Comparison of ENCODE assay signal across 20 cellular contexts in genomic region chr3:41652931-41653330, GRCh38.
A peak's percentile ranks its signal among the peaks of the same experiment; 100 is the strongest.
DNase-seq lines count a peak whose midpoint lies in the region; TF ChIP-seq lines count a peak whose summit lies in the region.
"Had no signal": no experiment of that assay in that cellular context is flagged by ENCODE, and none has a peak within 500 bp of the region (broad histone marks: within the 10 kb centered on the region; RNA-seq: fewer than 3 reads in every experiment).

No MANE protein-coding gene starts in this region.

- H2BK12ac ChIP-seq in H9 (ENCODE audit: insufficient read length, low read depth, low read length): no peak overlapping the region

- H3K27me3 ChIP-seq in H9 (ENCODE audit: insufficient read depth, low read length) (no peaks in the 10 kb centered on the region), thyroid gland (no peaks in the 10 kb centered on the region)
- H3K27me3 ChIP-seq: esophagus squamous epithelium had no signal

- H3T11ph ChIP-seq in H9 (ENCODE audit: low read length): no peak overlapping the region

- H3K36me3 ChIP-seq in thyroid gland: no peaks in the 10 kb centered on the region
- H3K36me3 ChIP-seq: esophagus squamous epithelium had no signal

- no peak overlapping the region for H3K4me2 ChIP-seq in H9 (ENCODE audit: insufficient read depth, insufficient read length, low read length)

- H3K4me1 ChIP-seq in H9 (ENCODE audit: insufficient read depth, low read length) (no peaks in the 10 kb centered on the region; the same call in 1 of the 2 replicates), thyroid gland (peaks cover 10 to 35% of the 10 kb centered on the region in 2 donors)
- H3K4me1 ChIP-seq: esophagus squamous epithelium had no signal

- no CpG with 5 or more reads among the region's 3 CpGs for WGBS in H9 (ENCODE audit: extremely low coverage, insufficient read length, low lambda C conversion rate)
- WGBS in thyroid gland, 2 donors: 91 to 93% methylated on average over 3 of the region's 3 CpGs

- no peak overlapping the region for H2BK5ac ChIP-seq in H9 (ENCODE audit: insufficient read length, low read length)

- no peak for TF ChIP-seq POLR2A in thyroid gland (IDR thresholded peaks at IDR 0.05)

- H3K18ac ChIP-seq in H9 (ENCODE audit: insufficient read length, low read depth, low read length): no peak overlapping the region

- no peak overlapping the region for H2AFZ ChIP-seq in H9 (ENCODE audit: low read length)

- no peak overlapping the region for H4K8ac ChIP-seq in H9 (replicated peaks; ENCODE audit: insufficient read length, low read depth, low read length)

- H3K79me1 ChIP-seq in H9 (ENCODE audit: insufficient read depth, low read depth, low read length, poor library complexity, severe bottlenecking): no peaks in the 10 kb centered on the region

- no peak for TF ChIP-seq CTCF in H9 (conservative IDR thresholded peaks at IDR 0.05)
- no peak for TF ChIP-seq CTCF in thyroid gland (IDR thresholded peaks at IDR 0.05)

- no peak overlapping the region for H3K9ac ChIP-seq in H9 (ENCODE audit: extremely low read depth, insufficient read length, low read length)

- H3K4me3 ChIP-seq in thyroid gland (replicated peaks in 1 of 3): no peak overlapping the region
- H3K4me3 ChIP-seq: esophagus squamous epithelium, mucosa of descending colon had no signal

- no peak overlapping the region for H3K4ac ChIP-seq in H9 (ENCODE audit: low read depth, low read length)

- H2AK5ac ChIP-seq in H9 (ENCODE audit: insufficient read length, low read length): no peak overlapping the region

- peaks cover 1% of the 10 kb centered on the region; the same call in 1 of the 2 replicates for H3K27me3 Mint-ChIP-seq in H9 (ENCODE audit: low read depth)
- H3K27me3 Mint-ChIP-seq: activated CD8-positive, alpha-beta T cell treated with anti-CD3 and anti-CD28 coated beads for 36 hours; stimulated activated naive CD8-positive, alpha-beta T cell treated with anti-CD3 and anti-CD28 coated beads, Interleukin-15, amount 100 ng/mL, for 72 hours; type B pancreatic cell had no signal

- H3K23me2 ChIP-seq in H9 (ENCODE audit: insufficient read length, low read depth, low read length, poor library complexity, severe bottlenecking): no peaks in the 10 kb centered on the region

- no peak overlapping the region for H2BK20ac ChIP-seq in H9 (ENCODE audit: low read depth, low read length, poor library complexity, severe bottlenecking)

- H4K20me1 ChIP-seq in H9 (ENCODE audit: control insufficient read depth, insufficient read depth, insufficient read length): no peaks in the 10 kb centered on the region

- H3K27ac Mint-ChIP-seq in H9: peak overlapping the region; percentile 54 to 63 (median 58); a peak in 4 of 7 replicates
- H3K27ac Mint-ChIP-seq: activated CD8-positive, alpha-beta T cell treated with anti-CD3 and anti-CD28 coated beads for 36 hours; stimulated activated naive CD8-positive, alpha-beta T cell treated with anti-CD3 and anti-CD28 coated beads, Interleukin-15, amount 100 ng/mL, for 72 hours; type B pancreatic cell had no signal

- no peak overlapping the region for H3K23ac ChIP-seq in H9 (ENCODE audit: insufficient read length, low read depth, low read length)

- no peak overlapping the region for H3K4me3 Mint-ChIP-seq in H9
- H3K4me3 Mint-ChIP-seq: activated CD8-positive, alpha-beta T cell treated with anti-CD3 and anti-CD28 coated beads for 36 hours; stimulated activated naive CD8-positive, alpha-beta T cell treated with anti-CD3 and anti-CD28 coated beads, Interleukin-15, amount 100 ng/mL, for 72 hours; type B pancreatic cell had no signal

- peaks cover 23% of the 10 kb centered on the region in 2 experiments for H3K4me1 Mint-ChIP-seq in H9
- H3K4me1 Mint-ChIP-seq: stimulated activated naive CD8-positive, alpha-beta T cell treated with anti-CD3 and anti-CD28 coated beads, Interleukin-15, amount 100 ng/mL, for 72 hours had no signal

- H3K14ac ChIP-seq in H9 (ENCODE audit: insufficient read depth, low read length): no peak overlapping the region

- no peak overlapping the region for H2BK15ac ChIP-seq in H9 (ENCODE audit: low read depth, low read length)

- no peak overlapping the region for H4K5ac ChIP-seq in H9 (ENCODE audit: insufficient read length, low read depth, low read length)

- H3K27ac ChIP-seq in H9 (ENCODE audit: insufficient read length, low read depth, low read length): no peak overlapping the region
- H3K27ac ChIP-seq in thyroid gland: peak overlapping the region; percentile 36 to 81 (median 64)
- H3K27ac ChIP-seq: esophagus squamous epithelium had no signal

- peaks cover 23 to 24% of the 10 kb centered on the region in 2 experiments for H3K9me3 Mint-ChIP-seq in H9
- H3K9me3 Mint-ChIP-seq: type B pancreatic cell had no signal

- peaks cover 12 to 25% (median 18%) of the 10 kb centered on the region in 3 experiments for H3K36me3 Mint-ChIP-seq in H9 (ENCODE audit: insufficient read depth in 1 of 3, low read depth in 3 of 3)

- H3K79me2 ChIP-seq in H9 (ENCODE audit: insufficient read depth, low read length): no peaks in the 10 kb centered on the region; the same call in 1 of the 2 replicates

- intact Hi-C loops in thyroid gland (cut with DNase I): no loop called here

- no peak overlapping the region for H2BK120ac ChIP-seq in H9 (ENCODE audit: low read depth, low read length, poor library complexity, severe bottlenecking)

- no peak overlapping the region for H4K91ac ChIP-seq in H9 (ENCODE audit: insufficient read length, low read depth, low read length)

- DNase-seq in H9 (no peak), amniotic epithelial cell (ENCODE audit: low read depth) (peak; percentile 13), iPS-NIHi7 (ENCODE audit: extremely low spot score) (peak; percentile 46), thyroid gland (peak in 1 of 2 donors; percentile 3), NCI-H524 treated with DMSO at 0.1 percent for 48 hours (lab: John Stamatoyannopoulos, UW) (no peak), NCI-H2227 (lab: John Stamatoyannopoulos, UW; ENCODE audit: unreplicated experiment) (no peak)
- DNase-seq in stimulated activated CD4-positive, alpha-beta T cell treated with anti-CD3 and anti-CD28 coated beads, Interleukin-2, amount 100 ng/mL, for 48 hours: no peak
- DNase-seq: activated CD8-positive, alpha-beta T cell treated with anti-CD3 and anti-CD28 coated beads for 36 hours; activated T-cell treated with anti-CD3 and anti-CD28 coated beads, Interleukin-2, amount 50 U/mL, for 1 hour; amygdala; effector CD8-positive, alpha-beta T cell; esophagus squamous epithelium; NCI-H2081; NCI-H510A treated with DMSO at 0.1 percent for 48 hours; RPMI8226; small intestine; stimulated activated CD4-positive, alpha-beta T cell treated with anti-CD3 and anti-CD28 coated beads, Interleukin-4, amount 100 ng/mL, for 4 hours; stimulated activated naive CD8-positive, alpha-beta T cell treated with anti-CD3 and anti-CD28 coated beads, Interleukin-15, amount 100 ng/mL, for 72 hours had no signal

- H3K56ac ChIP-seq in H9 (ENCODE audit: insufficient read length, low read depth, low read length): no peak overlapping the region

- H3K9me3 ChIP-seq in H9 (ENCODE audit: control insufficient read depth, low read depth, low read length): peaks cover 8% of the 10 kb centered on the region
- H3K9me3 ChIP-seq in thyroid gland: no peaks in the 10 kb centered on the region
- H3K9me3 ChIP-seq: esophagus squamous epithelium, mucosa of descending colon had no signal

Comparison
In these comparisons a context has a peak if more than half of its experiments do, and no peak if none do; other contexts are left out.
1. DNase-seq: peak in amniotic epithelial cell (single experiment) and iPS-NIHi7 (single experiment); none in H9 (single experiment), NCI-H524 treated with DMSO at 0.1 percent for 48 hours (single experiment), NCI-H2227 (single experiment) and stimulated activated CD4-positive, alpha-beta T cell treated with anti-CD3 and anti-CD28 coated beads, Interleukin-2, amount 100 ng/mL, for 48 hours (0 of 2).